Comparison of ENCODE assay signal across 23 cellular contexts in genomic region chr19:23531976-23532375, GRCh38.
"Had no signal": no experiment of that assay in that cellular context is flagged by ENCODE, and none has a peak within 500 bp of the region (broad histone marks: within the 10 kb centered on the region; RNA-seq: fewer than 3 reads in every experiment).

No MANE protein-coding gene starts in this region.

- H3K4me1 ChIP-seq: colonic mucosa, esophagus muscularis mucosa, esophagus squamous epithelium, foreskin keratinocyte, gastrocnemius medialis, gastroesophageal sphincter, heart left ventricle, heart right ventricle had no signal

- DNase-seq: colonic mucosa; cortex of kidney; dermis blood vessel endothelial cell; dorsolateral prefrontal cortex; effector CD4-positive, alpha-beta T cell; effector CD8-positive, alpha-beta T cell; effector memory CD4-positive, alpha-beta T cell; effector memory CD8-positive, alpha-beta T cell; endodermal cell; erythroblast; esophagus squamous epithelium; foreskin fibroblast; foreskin keratinocyte; foreskin melanocyte; gastrocnemius medialis; glutamatergic neuron; head of caudate nucleus; heart left ventricle; heart right ventricle had no signal

- ATAC-seq: effector memory CD8-positive, alpha-beta T cell; esophagus mucosa; foreskin keratinocyte; gastrocnemius medialis; gastroesophageal sphincter; heart left ventricle; heart right ventricle had no signal

- H3K27me3 ChIP-seq: colonic mucosa, esophagus muscularis mucosa, esophagus squamous epithelium, foreskin keratinocyte, gastrocnemius medialis, gastroesophageal sphincter, heart left ventricle, heart right ventricle had no signal

- H3K27ac ChIP-seq: colonic mucosa, coronary artery, dorsolateral prefrontal cortex, esophagus muscularis mucosa, esophagus squamous epithelium, foreskin keratinocyte, gastrocnemius medialis, gastroesophageal sphincter, heart left ventricle, heart right ventricle had no signal

- H3K9me3 ChIP-seq: colonic mucosa, esophagus muscularis mucosa, gastrocnemius medialis had no signal

- H3K36me3 ChIP-seq: colonic mucosa, esophagus muscularis mucosa, esophagus squamous epithelium, gastrocnemius medialis, gastroesophageal sphincter, heart left ventricle, heart right ventricle had no signal

- H3K4me3 ChIP-seq: colonic mucosa, coronary artery, dorsolateral prefrontal cortex, esophagus muscularis mucosa, esophagus squamous epithelium, gastrocnemius medialis, gastroesophageal sphincter, heart left ventricle, heart right ventricle had no signal
